In the genomic region with DNA sequence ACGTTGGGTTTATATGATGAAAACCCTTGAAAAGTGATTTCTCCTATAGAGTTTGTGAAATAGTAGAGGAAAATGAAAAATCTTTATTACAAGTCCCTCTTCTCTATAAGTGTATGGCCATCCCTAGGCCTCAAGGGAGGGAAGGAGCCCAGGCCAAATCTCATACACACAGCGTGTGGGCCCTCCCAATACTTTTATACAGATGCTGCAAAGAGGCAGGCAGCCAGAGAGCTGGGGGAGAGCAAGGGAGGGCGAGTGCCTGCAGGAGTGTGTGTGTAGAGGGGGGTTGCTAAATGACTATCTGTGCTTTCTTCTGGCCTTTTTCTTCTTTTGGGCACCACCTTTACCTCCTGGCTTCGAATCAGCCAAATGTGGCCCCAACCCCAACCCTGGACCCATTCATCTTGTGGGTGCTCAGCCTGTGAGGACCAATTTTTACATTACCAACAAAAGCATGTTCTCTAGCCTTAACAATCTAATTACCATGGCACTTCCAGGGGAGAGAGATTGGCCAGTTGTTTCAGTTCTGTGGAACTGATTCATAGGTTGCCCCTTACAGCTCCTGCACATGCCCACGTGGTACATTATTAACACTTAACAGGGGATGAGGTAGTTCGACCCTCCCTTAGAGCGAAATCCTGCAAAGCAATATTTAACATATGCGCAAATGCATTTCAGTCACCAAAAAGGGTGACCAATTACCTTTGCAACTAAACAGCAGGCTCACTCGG, we compare ENCODE assay signal across 1 cellular context.
TF ChIP-seq lines count a peak whose summit lies in the region.

No MANE protein-coding gene starts in this region.

TF ChIP-seq in GM23338, 12 proteins besides CTCF, POLR2A, EP300 and RAD21:
- TF ChIP-seq JUNB (IDR thresholded peaks at IDR 0.05; ENCODE audit: unreplicated experiment), result no peak
- no peak for TF ChIP-seq POLR2AphosphoS5 (IDR thresholded peaks at IDR 0.05; ENCODE audit: low read depth)
- no peak for TF ChIP-seq ZNF462 (CRISPR knock-in tag; IDR thresholded peaks at IDR 0.05)
- TF ChIP-seq REST (IDR thresholded peaks at IDR 0.05; ENCODE audit: unreplicated experiment), result no peak
